8 cellular contexts compared by ENCODE assay signal in genomic region chr19:40751065-40751923, GRCh38. TPM values are rescaled to one million over a fixed set of nuclear protein-coding genes. Genes with fewer than 3 reads are reported as not detected.
DNase-seq lines count a peak whose midpoint lies in the region; TF ChIP-seq lines count a peak whose summit lies in the region.

TSS of gene SNRPA (plus strand) at chr19:40751203. CDS start at chr19:40751409, 206 bp downstream.

- H3K36me3 ChIP-seq in H7 (replicated peaks; ENCODE audit: control insufficient read depth, insufficient read depth, low read length) (peaks cover 18% of the 10 kb centered on the region), stomach (peaks cover 5 to 13% (median 11%) of the 10 kb centered on the region in 4 donors)

- H3K4me1 Mint-ChIP-seq in nephron progenitor cell = peaks cover 69% of the 10 kb centered on the region

- 0 to 1% (median 0%) methylated on average over 41 to 42 of the region's 42 CpGs for WGBS in stomach, 5 donors

- peak within 1 kb of the TSS; percentile 93 to 98 (median 97) for H3K27ac ChIP-seq in stomach

- intact Hi-C loops in stomach (cut with DNase I; ENCODE audit: low total_unique reads) = no loop called here

- no peaks in the 10 kb centered on the region for H3K9me3 Mint-ChIP-seq in nephron progenitor cell

- H3K36me3 Mint-ChIP-seq in nephron progenitor cell (ENCODE audit: low read depth) = peaks cover 33% of the 10 kb centered on the region

- H3K27me3 Mint-ChIP-seq in nephron progenitor cell (ENCODE audit: low read depth, poor library complexity) = peaks cover 6% of the 10 kb centered on the region

- TF ChIP-seq CTCF in nephron progenitor cell (IDR thresholded peaks at IDR 0.05) (no peak), stomach (IDR thresholded peaks at IDR 0.05) (no peak)

- H3K4me3 ChIP-seq in H7 (ENCODE audit: insufficient read depth, low read depth, low read length) = peak within 1 kb of the TSS; percentile 70
- H3K4me3 ChIP-seq in stomach = peak within 1 kb of the TSS; percentile 62 to 83 (median 77)

- no peaks in the 10 kb centered on the region for H3K9me3 ChIP-seq in stomach

- H3K27ac Mint-ChIP-seq in nephron progenitor cell = peak within 1 kb of the TSS; percentile 99

- peak within 1 kb of the TSS; percentile 94 for H3K4me3 Mint-ChIP-seq in nephron progenitor cell

- DNase-seq in EL = peak; percentile 98
- peak; percentile 97 for DNase-seq in H7
- DNase-seq in M059J (ENCODE audit: low read depth) = peak; percentile 98
- DNase-seq in SHP77 (lab: John Stamatoyannopoulos, UW) = peak; percentile 100
- DNase-seq in activated effector memory CD4-positive, alpha-beta T cell treated with anti-CD3 and anti-CD28 coated beads, Interleukin-2, amount 50 U/mL, for 16 hours = peak; percentile 98
- DNase-seq in fibroblast of the conjunctiva (ENCODE audit: low read depth) = peak; percentile 95
- peak; percentile 95 for DNase-seq in nephron progenitor cell
- DNase-seq in stomach = peak; percentile 98

- H3K4me1 ChIP-seq in stomach = peaks cover 38 to 72% (median 61%) of the 10 kb centered on the region in 4 donors

- H3K27me3 ChIP-seq in H7 (ENCODE audit: control insufficient read depth, insufficient read depth, low read length) = no peaks in the 10 kb centered on the region
- no peaks in the 10 kb centered on the region for H3K27me3 ChIP-seq in stomach

- peak in 1 of 4 donors; percentile 41 for TF ChIP-seq POLR2A in stomach (IDR thresholded peaks at IDR 0.05)

- TF ChIP-seq EP300 in stomach (IDR thresholded peaks at IDR 0.05) = no peak

RNA-seq across cellular contexts. Expression of gene SNRPA, which starts in this region (rescaled TPM):
- 440 and 502 TPM in 2 replicates for total RNA-seq in H7 (2014; rRNA removed; shearing (Covaris generic))
- 76.3 and 93.3 TPM in 2 replicates for total RNA-seq in M059J (2014; rRNA removed; shearing (Covaris generic))
- 100 to 1,000 TPM in 2 of 5 donors, 10 to 100 TPM in 2, 1 to 10 TPM in 1; 4.9 to 258 (median 46.0) TPM for total RNA-seq in stomach
- 10 to 100 TPM; 33.1 to 74.6 (median 71.6) TPM for polyA plus RNA-seq in stomach

Comparison
In these comparisons a context has a peak if more than half of its experiments do, and no peak if none do; other contexts are left out.
1. Peak in every context shown above with its lines: DNase-seq, H3K4me3 ChIP-seq and H3K27ac ChIP-seq.